1 cellular context compared by ENCODE assay signal in genomic region chr9:93288891-93289883, GRCh38.
TF ChIP-seq lines count a peak whose summit lies in the region.

No MANE protein-coding gene starts in this region.

TF ChIP-seq in GM23338, 12 proteins besides CTCF, POLR2A, EP300 and RAD21 (continued from another document):
- TF ChIP-seq REST (IDR thresholded peaks at IDR 0.05; ENCODE audit: unreplicated experiment) (no peak), CREB1 (CRISPR knock-in tag; IDR thresholded peaks at IDR 0.05; ENCODE audit: low read depth) (no peak)
